In the genomic region with DNA sequence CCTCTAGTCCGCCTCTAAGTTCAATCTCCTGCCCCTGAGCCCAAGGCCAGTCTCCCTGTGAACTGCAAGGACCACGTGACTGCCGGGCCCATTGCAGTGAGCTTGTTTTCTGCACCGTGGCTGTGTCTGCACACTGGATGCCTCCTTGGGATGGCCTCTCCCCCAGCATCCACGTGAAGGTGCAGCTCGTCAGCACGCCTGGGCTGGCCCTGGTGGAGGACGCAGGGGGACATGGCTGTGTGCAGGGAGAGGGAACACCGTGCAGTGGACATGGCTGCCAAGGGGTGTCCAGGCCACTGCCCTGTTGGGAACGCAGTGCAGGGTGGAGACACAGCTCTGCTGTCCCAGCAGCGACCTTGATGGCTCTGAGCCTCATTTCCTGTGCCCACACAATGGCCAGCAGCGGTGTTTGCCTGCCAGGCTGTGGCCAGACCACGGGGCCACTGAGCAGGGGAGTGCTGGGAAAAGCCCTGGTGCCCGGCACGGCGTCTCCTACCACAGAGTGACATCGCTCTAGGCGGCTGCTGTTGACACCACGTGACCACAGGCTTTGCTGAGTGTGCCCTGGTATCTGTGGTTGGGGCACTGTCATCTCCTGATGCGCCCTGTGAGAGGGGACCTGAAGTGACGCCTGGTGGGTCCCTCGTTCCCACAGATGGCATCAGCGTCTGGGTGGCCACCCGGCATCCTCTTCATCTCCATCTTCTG, we compare ENCODE assay signal across 1 cellular context.
A peak's percentile ranks its signal among the peaks of the same experiment; 100 is the strongest.
TF ChIP-seq lines count a peak whose summit lies in the region.

No MANE protein-coding gene starts in this region.

TF ChIP-seq in K562, 482 proteins besides CTCF, POLR2A, EP300 and RAD21 (continues in another document):
- TF ChIP-seq, protein P1, sequence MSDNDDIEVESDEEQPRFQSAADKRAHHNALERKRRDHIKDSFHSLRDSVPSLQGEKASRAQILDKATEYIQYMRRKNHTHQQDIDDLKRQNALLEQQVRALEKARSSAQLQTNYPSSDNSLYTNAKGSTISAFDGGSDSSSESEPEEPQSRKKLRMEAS (CRISPR knock-in tag; IDR thresholded peaks at IDR 0.05) = peak; percentile 56; the same call in 1 of the 2 replicates
- TF ChIP-seq E2F3 (CRISPR knock-in tag; IDR thresholded peaks at IDR 0.05) (peak; percentile 72; the same call in 1 of the 2 replicates), USF2 (CRISPR knock-in tag; IDR thresholded peaks at IDR 0.05) (peak; percentile 84), MAZ (CRISPR knock-in tag; conservative IDR thresholded peaks at IDR 0.05 in 1 of 2, IDR thresholded peaks at IDR 0.05 in 1 of 2) (0 out of 4 replicates have a peak, but pooled peaks of 1 of the 2 experiments have one; percentile 19), ZNF232 (CRISPR knock-in tag; IDR thresholded peaks at IDR 0.05) (no peak), ELF4 (CRISPR knock-in tag; IDR thresholded peaks at IDR 0.05) (0 out of 2 replicates have a peak, but pooled peaks have one; percentile 52), TCF15 (CRISPR knock-in tag; IDR thresholded peaks at IDR 0.05) (peak; percentile 46; the same call in 1 of the 2 replicates), HIVEP1 (CRISPR knock-in tag; IDR thresholded peaks at IDR 0.05) (0 out of 2 replicates have a peak, but pooled peaks have one; percentile 36), ZNF583 (CRISPR knock-in tag; IDR thresholded peaks at IDR 0.05) (peak; percentile 78; the same call in 1 of the 2 replicates), ZNF347 (CRISPR knock-in tag; IDR thresholded peaks at IDR 0.05; ENCODE audit: low read depth) (0 out of 2 replicates have a peak, but pooled peaks have one; percentile 39), SAP30 (IDR thresholded peaks at IDR 0.05; ENCODE audit: borderline replicate concordance, insufficient read depth, low read depth, low read length, poor library complexity, severe bottlenecking) (peak; percentile 10), RAD51 (IDR thresholded peaks at IDR 0.05; ENCODE audit: borderline replicate concordance, low read depth) (peak; percentile 85), BCL6 (CRISPR knock-in tag; IDR thresholded peaks at IDR 0.05) (0 out of 2 replicates have a peak, but pooled peaks have one; percentile 19), JUN (IDR thresholded peaks at IDR 0.05; ENCODE audit: borderline replicate concordance, low read depth, low read length) (no peak), JUN (CRISPR knock-in tag; IDR thresholded peaks at IDR 0.05; ENCODE audit: borderline replicate concordance) (peak; percentile 69; the same call in 1 of the 2 replicates), ZNF143 (CRISPR knock-in tag; IDR thresholded peaks at IDR 0.05) (0 out of 2 replicates have a peak, but pooled peaks have one; percentile 31), AFF4 (CRISPR knock-in tag; IDR thresholded peaks at IDR 0.05) (no peak)
- TF ChIP-seq, protein P2, sequence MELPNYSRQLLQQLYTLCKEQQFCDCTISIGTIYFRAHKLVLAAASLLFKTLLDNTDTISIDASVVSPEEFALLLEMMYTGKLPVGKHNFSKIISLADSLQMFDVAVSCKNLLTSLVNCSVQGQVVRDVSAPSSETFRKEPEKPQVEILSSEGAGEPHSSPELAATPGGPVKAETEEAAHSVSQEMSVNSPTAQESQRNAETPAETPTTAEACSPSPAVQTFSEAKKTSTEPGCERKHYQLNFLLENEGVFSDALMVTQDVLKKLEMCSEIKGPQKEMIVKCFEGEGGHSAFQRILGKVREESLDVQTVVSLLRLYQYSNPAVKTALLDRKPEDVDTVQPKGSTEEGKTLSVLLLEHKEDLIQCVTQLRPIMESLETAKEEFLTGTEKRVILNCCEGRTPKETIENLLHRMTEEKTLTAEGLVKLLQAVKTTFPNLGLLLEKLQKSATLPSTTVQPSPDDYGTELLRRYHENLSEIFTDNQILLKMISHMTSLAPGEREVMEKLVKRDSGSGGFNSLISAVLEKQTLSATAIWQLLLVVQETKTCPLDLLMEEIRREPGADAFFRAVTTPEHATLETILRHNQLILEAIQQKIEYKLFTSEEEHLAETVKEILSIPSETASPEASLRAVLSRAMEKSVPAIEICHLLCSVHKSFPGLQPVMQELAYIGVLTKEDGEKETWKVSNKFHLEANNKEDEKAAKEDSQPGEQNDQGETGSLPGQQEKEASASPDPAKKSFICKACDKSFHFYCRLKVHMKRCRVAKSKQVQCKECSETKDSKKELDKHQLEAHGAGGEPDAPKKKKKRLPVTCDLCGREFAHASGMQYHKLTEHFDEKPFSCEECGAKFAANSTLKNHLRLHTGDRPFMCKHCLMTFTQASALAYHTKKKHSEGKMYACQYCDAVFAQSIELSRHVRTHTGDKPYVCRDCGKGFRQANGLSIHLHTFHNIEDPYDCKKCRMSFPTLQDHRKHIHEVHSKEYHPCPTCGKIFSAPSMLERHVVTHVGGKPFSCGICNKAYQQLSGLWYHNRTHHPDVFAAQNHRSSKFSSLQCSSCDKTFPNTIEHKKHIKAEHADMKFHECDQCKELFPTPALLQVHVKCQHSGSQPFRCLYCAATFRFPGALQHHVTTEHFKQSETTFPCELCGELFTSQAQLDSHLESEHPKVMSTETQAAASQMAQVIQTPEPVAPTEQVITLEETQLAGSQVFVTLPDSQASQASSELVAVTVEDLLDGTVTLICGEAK (IDR thresholded peaks at IDR 0.05) = no peak
- TF ChIP-seq, protein P2 (CRISPR knock-in tag; IDR thresholded peaks at IDR 0.05) = no peak
- TF ChIP-seq, protein P3, sequence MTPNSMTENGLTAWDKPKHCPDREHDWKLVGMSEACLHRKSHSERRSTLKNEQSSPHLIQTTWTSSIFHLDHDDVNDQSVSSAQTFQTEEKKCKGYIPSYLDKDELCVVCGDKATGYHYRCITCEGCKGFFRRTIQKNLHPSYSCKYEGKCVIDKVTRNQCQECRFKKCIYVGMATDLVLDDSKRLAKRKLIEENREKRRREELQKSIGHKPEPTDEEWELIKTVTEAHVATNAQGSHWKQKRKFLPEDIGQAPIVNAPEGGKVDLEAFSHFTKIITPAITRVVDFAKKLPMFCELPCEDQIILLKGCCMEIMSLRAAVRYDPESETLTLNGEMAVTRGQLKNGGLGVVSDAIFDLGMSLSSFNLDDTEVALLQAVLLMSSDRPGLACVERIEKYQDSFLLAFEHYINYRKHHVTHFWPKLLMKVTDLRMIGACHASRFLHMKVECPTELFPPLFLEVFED (CRISPR knock-in tag; conservative IDR thresholded peaks at IDR 0.05) = 0 out of 2 replicates have a peak, but pooled peaks have one; percentile 71
- TF ChIP-seq, protein P4, sequence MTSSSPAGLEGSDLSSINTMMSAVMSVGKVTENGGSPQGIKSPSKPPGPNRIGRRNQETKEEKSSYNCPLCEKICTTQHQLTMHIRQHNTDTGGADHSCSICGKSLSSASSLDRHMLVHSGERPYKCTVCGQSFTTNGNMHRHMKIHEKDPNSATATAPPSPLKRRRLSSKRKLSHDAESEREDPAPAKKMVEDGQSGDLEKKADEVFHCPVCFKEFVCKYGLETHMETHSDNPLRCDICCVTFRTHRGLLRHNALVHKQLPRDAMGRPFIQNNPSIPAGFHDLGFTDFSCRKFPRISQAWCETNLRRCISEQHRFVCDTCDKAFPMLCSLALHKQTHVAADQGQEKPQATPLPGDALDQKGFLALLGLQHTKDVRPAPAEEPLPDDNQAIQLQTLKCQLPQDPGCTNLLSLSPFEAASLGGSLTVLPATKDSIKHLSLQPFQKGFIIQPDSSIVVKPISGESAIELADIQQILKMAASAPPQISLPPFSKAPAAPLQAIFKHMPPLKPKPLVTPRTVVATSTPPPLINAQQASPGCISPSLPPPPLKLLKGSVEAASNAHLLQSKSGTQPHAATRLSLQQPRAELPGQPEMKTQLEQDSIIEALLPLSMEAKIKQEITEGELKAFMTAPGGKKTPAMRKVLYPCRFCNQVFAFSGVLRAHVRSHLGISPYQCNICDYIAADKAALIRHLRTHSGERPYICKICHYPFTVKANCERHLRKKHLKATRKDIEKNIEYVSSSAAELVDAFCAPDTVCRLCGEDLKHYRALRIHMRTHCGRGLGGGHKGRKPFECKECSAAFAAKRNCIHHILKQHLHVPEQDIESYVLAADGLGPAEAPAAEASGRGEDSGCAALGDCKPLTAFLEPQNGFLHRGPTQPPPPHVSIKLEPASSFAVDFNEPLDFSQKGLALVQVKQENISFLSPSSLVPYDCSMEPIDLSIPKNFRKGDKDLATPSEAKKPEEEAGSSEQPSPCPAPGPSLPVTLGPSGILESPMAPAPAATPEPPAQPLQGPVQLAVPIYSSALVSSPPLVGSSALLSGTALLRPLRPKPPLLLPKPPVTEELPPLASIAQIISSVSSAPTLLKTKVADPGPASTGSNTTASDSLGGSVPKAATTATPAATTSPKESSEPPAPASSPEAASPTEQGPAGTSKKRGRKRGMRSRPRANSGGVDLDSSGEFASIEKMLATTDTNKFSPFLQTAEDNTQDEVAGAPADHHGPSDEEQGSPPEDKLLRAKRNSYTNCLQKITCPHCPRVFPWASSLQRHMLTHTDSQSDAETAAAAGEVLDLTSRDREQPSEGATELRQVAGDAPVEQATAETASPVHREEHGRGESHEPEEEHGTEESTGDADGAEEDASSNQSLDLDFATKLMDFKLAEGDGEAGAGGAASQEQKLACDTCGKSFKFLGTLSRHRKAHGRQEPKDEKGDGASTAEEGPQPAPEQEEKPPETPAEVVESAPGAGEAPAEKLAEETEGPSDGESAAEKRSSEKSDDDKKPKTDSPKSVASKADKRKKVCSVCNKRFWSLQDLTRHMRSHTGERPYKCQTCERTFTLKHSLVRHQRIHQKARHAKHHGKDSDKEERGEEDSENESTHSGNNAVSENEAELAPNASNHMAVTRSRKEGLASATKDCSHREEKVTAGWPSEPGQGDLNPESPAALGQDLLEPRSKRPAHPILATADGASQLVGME (CRISPR knock-in tag; IDR thresholded peaks at IDR 0.05) = peak; percentile 65; the same call in 1 of the 2 replicates
- TF ChIP-seq, protein P5, sequence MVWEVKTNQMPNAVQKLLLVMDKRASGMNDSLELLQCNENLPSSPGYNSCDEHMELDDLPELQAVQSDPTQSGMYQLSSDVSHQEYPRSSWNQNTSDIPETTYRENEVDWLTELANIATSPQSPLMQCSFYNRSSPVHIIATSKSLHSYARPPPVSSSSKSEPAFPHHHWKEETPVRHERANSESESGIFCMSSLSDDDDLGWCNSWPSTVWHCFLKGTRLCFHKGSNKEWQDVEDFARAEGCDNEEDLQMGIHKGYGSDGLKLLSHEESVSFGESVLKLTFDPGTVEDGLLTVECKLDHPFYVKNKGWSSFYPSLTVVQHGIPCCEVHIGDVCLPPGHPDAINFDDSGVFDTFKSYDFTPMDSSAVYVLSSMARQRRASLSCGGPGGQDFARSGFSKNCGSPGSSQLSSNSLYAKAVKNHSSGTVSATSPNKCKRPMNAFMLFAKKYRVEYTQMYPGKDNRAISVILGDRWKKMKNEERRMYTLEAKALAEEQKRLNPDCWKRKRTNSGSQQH (CRISPR knock-in tag; IDR thresholded peaks at IDR 0.05) = 0 out of 2 replicates have a peak, but pooled peaks have one; percentile 34
